23 cellular contexts compared by ENCODE assay signal in genomic region chr21:36415375-36415774, GRCh38.
"Had no signal": no experiment of that assay in that cellular context is flagged by ENCODE, and none has a peak within 500 bp of the region (broad histone marks: within the 10 kb centered on the region; RNA-seq: fewer than 3 reads in every experiment).

No MANE protein-coding gene starts in this region.

- H3K9me3 Mint-ChIP-seq: activated CD4-positive, alpha-beta T cell treated with anti-CD3 and anti-CD28 coated beads, Interleukin-2, amount 10 ng/mL, durations not matched to agents 7 days and 5 days; activated CD8-positive, alpha-beta T cell treated with anti-CD3 and anti-CD28 coated beads for 36 hours; activated naive CD4-positive, alpha-beta T cell treated with anti-CD3 and anti-CD28 coated beads, Interleukin-2, amount 10 ng/mL, durations not matched to agents 7 days and 5 days; natural killer cell treated with Interleukin-12 subunit alpha and Interleukin-12 subunit beta and Interleukin-15 and Interleukin-18, amount 100 ng/mL, for 72 hours; stimulated activated naive CD8-positive, alpha-beta T cell treated with anti-CD3 and anti-CD28 coated beads, Interleukin-15, amount 100 ng/mL, for 72 hours had no signal

- H3K36me3 ChIP-seq: cardiac muscle cell, ovary had no signal

- H3K4me3 Mint-ChIP-seq: activated CD4-positive, alpha-beta T cell treated with anti-CD3 and anti-CD28 coated beads, Interleukin-2, amount 10 ng/mL, durations not matched to agents 7 days and 5 days; activated CD8-positive, alpha-beta memory T cell treated with anti-CD3 and anti-CD28 coated beads, Interleukin-2, amount 10 ng/mL, durations not matched to agents 7 days and 5 days; activated CD8-positive, alpha-beta T cell treated with anti-CD3 and anti-CD28 coated beads for 36 hours; activated naive CD4-positive, alpha-beta T cell treated with anti-CD3 and anti-CD28 coated beads, Interleukin-2, amount 10 ng/mL, durations not matched to agents 7 days and 5 days; natural killer cell treated with Interleukin-12 subunit alpha and Interleukin-12 subunit beta and Interleukin-15 and Interleukin-18, amount 100 ng/mL, for 72 hours; stimulated activated naive CD8-positive, alpha-beta T cell treated with anti-CD3 and anti-CD28 coated beads, Interleukin-15, amount 100 ng/mL, for 72 hours had no signal

- H3K27me3 ChIP-seq: body of pancreas, cardiac muscle cell, gastroesophageal sphincter, ovary, tibial artery had no signal

- H3K4me3 ChIP-seq: body of pancreas, cardiac muscle cell, gastroesophageal sphincter, ovary, psoas muscle, tibial artery had no signal

- H3K4me1 Mint-ChIP-seq: activated CD4-positive, alpha-beta T cell treated with anti-CD3 and anti-CD28 coated beads, Interleukin-2, amount 10 ng/mL, durations not matched to agents 7 days and 5 days; activated CD8-positive, alpha-beta memory T cell treated with anti-CD3 and anti-CD28 coated beads, Interleukin-2, amount 10 ng/mL, durations not matched to agents 7 days and 5 days; activated naive CD4-positive, alpha-beta T cell treated with anti-CD3 and anti-CD28 coated beads, Interleukin-2, amount 10 ng/mL, durations not matched to agents 7 days and 5 days; stimulated activated naive CD8-positive, alpha-beta T cell treated with anti-CD3 and anti-CD28 coated beads, Interleukin-15, amount 100 ng/mL, for 72 hours had no signal

- H3K27me3 Mint-ChIP-seq: activated CD4-positive, alpha-beta T cell treated with anti-CD3 and anti-CD28 coated beads, Interleukin-2, amount 10 ng/mL, durations not matched to agents 7 days and 5 days; activated CD8-positive, alpha-beta memory T cell treated with anti-CD3 and anti-CD28 coated beads, Interleukin-2, amount 10 ng/mL, durations not matched to agents 7 days and 5 days; activated CD8-positive, alpha-beta T cell treated with anti-CD3 and anti-CD28 coated beads for 36 hours; activated naive CD4-positive, alpha-beta T cell treated with anti-CD3 and anti-CD28 coated beads, Interleukin-2, amount 10 ng/mL, durations not matched to agents 7 days and 5 days; natural killer cell treated with Interleukin-12 subunit alpha and Interleukin-12 subunit beta and Interleukin-15 and Interleukin-18, amount 100 ng/mL, for 72 hours; stimulated activated naive CD8-positive, alpha-beta T cell treated with anti-CD3 and anti-CD28 coated beads, Interleukin-15, amount 100 ng/mL, for 72 hours had no signal

- DNase-seq: activated CD4-positive, alpha-beta T cell treated with anti-CD3 and anti-CD28 coated beads, Interleukin-2, amount 10 ng/mL, durations not matched to agents 7 days and 5 days; activated CD4-positive, CD25-positive, alpha-beta regulatory T cell treated with anti-CD3 and anti-CD28 coated beads, Interleukin-2, amount 50 U/mL, for 72 hours; activated CD8-positive, alpha-beta memory T cell treated with anti-CD3 and anti-CD28 coated beads, Interleukin-2, amount 10 ng/mL, durations not matched to agents 7 days and 5 days; activated CD8-positive, alpha-beta T cell treated with anti-CD3 and anti-CD28 coated beads for 36 hours; activated effector memory CD4-positive, alpha-beta T cell treated with anti-CD3 and anti-CD28 coated beads, Interleukin-2, amount 50 U/mL, for 16 hours; activated naive CD4-positive, alpha-beta T cell treated with anti-CD3 and anti-CD28 coated beads, Interleukin-2, amount 10 ng/mL, durations not matched to agents 7 days and 5 days; activated T-cell treated with anti-CD3 and anti-CD28 coated beads for 4 hours; anterior cingulate cortex; body of pancreas; cortex of kidney; head of caudate nucleus; hypothalamus; ovary; right cardiac atrium; stimulated activated CD4-positive, alpha-beta T cell treated with anti-CD3 and anti-CD28 coated beads, Interleukin-12 subunit alpha, Interleukin-12 subunit beta, amount 100 ng/mL, for 4 hours; stimulated activated naive CD8-positive, alpha-beta T cell treated with anti-CD3 and anti-CD28 coated beads, Interleukin-15, amount 100 ng/mL, for 72 hours; tibial artery had no signal

- H3K9me3 ChIP-seq: body of pancreas, gastroesophageal sphincter, ovary, psoas muscle, tibial artery had no signal

- H3K27ac ChIP-seq: body of pancreas, cardiac muscle cell, epithelial cell of prostate, gastroesophageal sphincter, ovary, psoas muscle, tibial artery, VCaP had no signal

- H3K4me1 ChIP-seq: psoas muscle had no signal

- ATAC-seq: activated CD8-positive, alpha-beta memory T cell treated with anti-CD3 and anti-CD28 coated beads, Interleukin-2, amount 10 ng/mL, durations not matched to agents 7 days and 5 days; activated CD8-positive, alpha-beta T cell treated with anti-CD3 and anti-CD28 coated beads for 36 hours; body of pancreas; gastroesophageal sphincter; natural killer cell treated with Interleukin-12 subunit alpha and Interleukin-12 subunit beta and Interleukin-15 and Interleukin-18, amount 100 ng/mL, for 72 hours; psoas muscle; right cardiac atrium; stimulated activated naive CD8-positive, alpha-beta T cell treated with anti-CD3 and anti-CD28 coated beads, Interleukin-15, amount 100 ng/mL, for 72 hours had no signal

- H3K27ac Mint-ChIP-seq: activated CD4-positive, alpha-beta T cell treated with anti-CD3 and anti-CD28 coated beads, Interleukin-2, amount 10 ng/mL, durations not matched to agents 7 days and 5 days; activated CD8-positive, alpha-beta memory T cell treated with anti-CD3 and anti-CD28 coated beads, Interleukin-2, amount 10 ng/mL, durations not matched to agents 7 days and 5 days; activated CD8-positive, alpha-beta T cell treated with anti-CD3 and anti-CD28 coated beads for 36 hours; activated naive CD4-positive, alpha-beta T cell treated with anti-CD3 and anti-CD28 coated beads, Interleukin-2, amount 10 ng/mL, durations not matched to agents 7 days and 5 days; natural killer cell treated with Interleukin-12 subunit alpha and Interleukin-12 subunit beta and Interleukin-15 and Interleukin-18, amount 100 ng/mL, for 72 hours; stimulated activated naive CD8-positive, alpha-beta T cell treated with anti-CD3 and anti-CD28 coated beads, Interleukin-15, amount 100 ng/mL, for 72 hours had no signal
